Comparison of ENCODE assay signal across 18 cellular contexts in genomic region chr12:3931206-3931605, GRCh38.
"Had no signal": no experiment of that assay in that cellular context is flagged by ENCODE, and none has a peak within 500 bp of the region (broad histone marks: within the 10 kb centered on the region; RNA-seq: fewer than 3 reads in every experiment).

No MANE protein-coding gene starts in this region.

- H3K9me3 ChIP-seq: body of pancreas, esophagus squamous epithelium, left lung, right atrium auricular region, thyroid gland had no signal

- H3K27ac ChIP-seq: body of pancreas, coronary artery, esophagus squamous epithelium, left lung, right atrium auricular region, thyroid gland had no signal

- H3K4me1 ChIP-seq: body of pancreas, esophagus squamous epithelium, left lung, right atrium auricular region had no signal

- H3K9me3 Mint-ChIP-seq: central memory CD8-positive, alpha-beta T cell; naive B cell; stimulated activated naive B cell treated with anti-CD40 and anti-IgM and Interleukin-4, amounts not matched to agents 10 μg/mL and 1 μg/mL and 100 μg/mL, for 72 hours had no signal

- H3K4me3 ChIP-seq: body of pancreas, coronary artery, esophagus squamous epithelium, left lung, right atrium auricular region, thyroid gland had no signal

- H3K27me3 Mint-ChIP-seq: activated naive CD8-positive, alpha-beta T cell had no signal

- H3K27me3 ChIP-seq: body of pancreas, right atrium auricular region, thyroid gland had no signal

- H3K27ac Mint-ChIP-seq: naive B cell; progenitor cell of endocrine pancreas; stimulated activated naive B cell treated with anti-CD40 and anti-IgM and Interleukin-4, amounts not matched to agents 10 μg/mL and 1 μg/mL and 100 μg/mL, for 72 hours had no signal

- DNase-seq: activated CD4-positive, alpha-beta T cell treated with anti-CD3 and anti-CD28 coated beads, Interleukin-2, amount 50 U/mL, for 48 hours; amniotic stem cell; body of pancreas; esophagus squamous epithelium; hippocampal formation; left lung; naive B cell; nucleus accumbens; stimulated activated CD4-positive, alpha-beta T cell treated with anti-CD3 and anti-CD28 coated beads, Interleukin-2, amount 100 ng/mL, for 48 hours; stimulated activated naive B cell treated with anti-CD40 and anti-IgM and Interleukin-4, amounts not matched to agents 10 μg/mL and 1 μg/mL and 100 μg/mL, for 72 hours; SW 1271; T-helper 9 cell had no signal

- H3K4me3 Mint-ChIP-seq: activated naive CD8-positive, alpha-beta T cell; central memory CD8-positive, alpha-beta T cell; naive B cell; stimulated activated naive B cell treated with anti-CD40 and anti-IgM and Interleukin-4, amounts not matched to agents 10 μg/mL and 1 μg/mL and 100 μg/mL, for 72 hours had no signal

- ATAC-seq: body of pancreas; left lung; stimulated activated naive B cell treated with anti-CD40 and anti-IgM and Interleukin-4, amounts not matched to agents 10 μg/mL and 1 μg/mL and 100 μg/mL, for 72 hours had no signal

- H3K36me3 Mint-ChIP-seq: stimulated activated naive B cell treated with anti-CD40 and anti-IgM and Interleukin-4, amounts not matched to agents 10 μg/mL and 1 μg/mL and 100 μg/mL, for 72 hours had no signal

- H3K36me3 ChIP-seq: esophagus squamous epithelium, left lung, right atrium auricular region, thyroid gland had no signal
